Comparison of ENCODE assay signal across 1 cellular context in the genomic region with DNA sequence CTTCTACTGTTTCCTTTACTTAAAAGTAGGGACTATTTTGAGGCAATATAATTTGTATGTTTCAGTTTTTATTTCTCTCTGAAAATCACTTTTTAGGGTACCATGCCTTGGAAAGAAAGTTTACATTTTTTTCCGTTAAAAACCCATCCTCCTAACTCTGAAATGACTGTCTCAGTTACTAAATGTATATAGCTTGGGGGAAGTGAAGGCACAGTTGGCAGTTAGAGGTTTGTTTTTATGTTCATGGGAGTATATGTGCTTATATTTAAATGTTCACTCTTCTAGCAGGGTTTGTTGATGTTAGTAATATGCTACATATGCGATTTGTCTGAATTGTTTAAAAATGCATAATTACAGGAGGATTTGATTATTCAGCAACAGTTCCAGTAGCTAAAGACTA.
TF ChIP-seq lines count a peak whose summit lies in the region.

No MANE protein-coding gene starts in this region.

TF ChIP-seq in GM23338, 12 proteins besides CTCF, POLR2A, EP300 and RAD21 (continued from another document):
- no peak for TF ChIP-seq NANOG (IDR thresholded peaks at IDR 0.05; ENCODE audit: borderline replicate concordance)
- no peak for TF ChIP-seq EZH2phosphoT487 (IDR thresholded peaks at IDR 0.05; ENCODE audit: unreplicated experiment)
TF ChIP-seq in GM23338: peak in this region for 0.
